16 cellular contexts compared by ENCODE assay signal in the genomic region with DNA sequence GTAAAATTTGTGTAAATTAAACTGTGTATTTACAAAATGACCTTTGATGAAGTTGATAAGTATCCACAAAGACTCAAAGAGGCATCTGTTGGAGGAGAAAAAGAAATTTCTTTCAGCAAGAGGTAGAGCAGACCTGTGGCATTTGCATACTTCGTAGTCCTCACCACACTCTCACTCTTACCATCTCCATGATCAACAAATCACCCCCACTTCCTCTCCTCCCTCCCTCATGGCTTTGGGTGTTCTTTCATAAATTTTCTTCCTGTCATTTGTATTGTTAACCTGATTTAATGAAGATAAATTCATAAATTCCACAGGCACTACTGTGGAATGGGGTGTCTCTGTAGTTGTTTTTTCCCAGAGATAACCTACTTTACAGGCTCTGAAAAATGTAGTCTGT.
"Had no signal": no experiment of that assay in that cellular context is flagged by ENCODE, and none has a peak within 500 bp of the region (broad histone marks: within the 10 kb centered on the region; RNA-seq: fewer than 3 reads in every experiment).

No MANE protein-coding gene starts in this region.

- H3K36me3 Mint-ChIP-seq: activated naive CD4-positive, alpha-beta T cell treated with anti-CD3 and anti-CD28 coated beads, Interleukin-2, amount 50 U/mL, for 72 hours; WTC11 had no signal

- H3K36me3 ChIP-seq: right lobe of liver, transverse colon had no signal

- H3K9me3 Mint-ChIP-seq: dendritic cell treated with granulocyte-macrophage colony-stimulating factor and Interleukin-4, amounts not matched to agents 40 ng/mL and 50 ng/mL, for 4 days had no signal

- H3K27ac ChIP-seq: psoas muscle, right lobe of liver, transverse colon had no signal

- H3K9me3 ChIP-seq: right lobe of liver, transverse colon had no signal

- H3K27me3 ChIP-seq: right lobe of liver, transverse colon had no signal

- H3K4me3 Mint-ChIP-seq: activated CD4-positive, alpha-beta T cell treated with anti-CD3 and anti-CD28 coated beads, Interleukin-2, amount 10 ng/mL, durations not matched to agents 7 days and 5 days; dendritic cell treated with granulocyte-macrophage colony-stimulating factor and Interleukin-4, amounts not matched to agents 40 ng/mL and 50 ng/mL, for 4 days; WTC11 had no signal

- ATAC-seq: activated naive CD4-positive, alpha-beta T cell treated with anti-CD3 and anti-CD28 coated beads, Interleukin-2, amount 50 U/mL, for 72 hours; psoas muscle; right lobe of liver; WTC11 had no signal

- H3K4me3 ChIP-seq: psoas muscle, right lobe of liver, transverse colon had no signal

- H3K27ac Mint-ChIP-seq: activated CD4-positive, alpha-beta T cell treated with anti-CD3 and anti-CD28 coated beads, Interleukin-2, amount 10 ng/mL, durations not matched to agents 7 days and 5 days; activated naive CD4-positive, alpha-beta T cell treated with anti-CD3 and anti-CD28 coated beads, Interleukin-2, amount 50 U/mL, for 72 hours; dendritic cell treated with granulocyte-macrophage colony-stimulating factor and Interleukin-4, amounts not matched to agents 40 ng/mL and 50 ng/mL, for 4 days; WTC11 had no signal

- H3K27me3 Mint-ChIP-seq: dendritic cell treated with granulocyte-macrophage colony-stimulating factor and Interleukin-4, amounts not matched to agents 40 ng/mL and 50 ng/mL, for 4 days had no signal

- H3K4me1 ChIP-seq: psoas muscle, right lobe of liver, transverse colon had no signal

- DNase-seq: activated CD4-positive, alpha-beta T cell treated with anti-CD3 and anti-CD28 coated beads, Interleukin-2, amount 10 ng/mL, durations not matched to agents 7 days and 5 days; activated CD8-positive, alpha-beta memory T cell treated with anti-CD3 and anti-CD28 coated beads for 24 hours; activated effector memory CD4-positive, alpha-beta T cell treated with Interleukin-2 at 50 U/mL for 16 hours; activated T-cell treated with anti-CD3 and anti-CD28 coated beads for 4 hours; cerebellar nuclear complex; erythroblast; hippocampal formation; kidney glomerular epithelial cell; psoas muscle; right lobe of liver; stimulated activated naive CD4-positive, alpha-beta T cell; substantia nigra; transverse colon had no signal
